ENCODE assay signal across 8 cellular contexts in the genomic region with DNA sequence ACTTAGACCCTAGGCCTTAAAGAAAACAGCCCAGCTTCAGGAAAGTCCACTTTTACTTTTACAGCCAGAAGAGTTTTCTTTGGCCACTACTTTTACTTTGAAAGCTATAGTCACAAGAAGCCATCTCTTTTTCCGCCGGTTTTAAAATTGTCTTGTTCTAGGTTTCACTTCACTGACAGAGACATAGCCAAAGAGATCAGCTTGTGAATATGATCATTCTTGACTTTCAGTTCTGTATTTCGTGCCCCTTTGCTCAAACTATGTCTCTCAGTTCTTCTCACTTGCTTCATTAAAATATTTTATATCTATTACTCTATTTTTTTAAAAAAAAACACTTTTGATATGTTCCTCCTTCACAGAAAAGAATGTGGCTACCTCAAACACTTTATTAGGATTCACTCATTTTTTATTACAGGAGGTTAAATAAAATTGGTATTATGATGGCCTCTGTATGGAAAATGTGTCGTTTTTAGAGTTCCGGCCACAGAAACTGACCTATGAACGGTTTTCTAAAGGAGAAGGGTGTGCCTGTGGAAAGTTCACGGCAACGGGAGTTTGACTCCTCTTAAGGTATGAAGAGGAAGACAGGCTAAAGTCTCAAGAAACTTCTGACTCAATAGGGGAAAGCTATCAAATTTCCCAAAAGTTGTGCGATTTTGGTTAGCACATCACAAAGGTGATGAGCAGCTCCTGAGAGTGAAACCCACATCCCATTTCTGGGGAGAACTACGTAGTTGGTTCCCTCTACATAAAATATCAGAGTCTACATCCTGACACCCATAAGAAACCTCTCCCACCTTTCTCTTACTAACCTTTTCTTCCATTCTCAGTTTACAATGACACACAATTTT. TPM values are rescaled to one million over a fixed set of nuclear protein-coding genes. Genes with fewer than 3 reads are reported as not detected.
DNase-seq lines count a peak whose midpoint lies in the region; ATAC-seq and TF ChIP-seq lines count a peak whose summit lies in the region.

No MANE protein-coding gene starts in this region.

- ATAC-seq in HG02870 (IDR thresholded peaks at IDR 0.05; ENCODE audit: unreplicated experiment), result peak; percentile 42

- peak overlapping the region in 6 of 8 donors; percentile 64 to 87 (median 71) for H3K4me3 ChIP-seq in spleen

- no peaks in the 10 kb centered on the region for H3K36me3 ChIP-seq in spleen

- peaks cover 46% of the 10 kb centered on the region for H3K4me1 Mint-ChIP-seq in activated naive CD4-positive, alpha-beta T cell treated with anti-CD3 and anti-CD28 coated beads for 36 hours (ENCODE audit: low read depth)

- peaks cover 15% of the 10 kb centered on the region for H3K27me3 Mint-ChIP-seq in activated naive CD4-positive, alpha-beta T cell treated with anti-CD3 and anti-CD28 coated beads for 36 hours (ENCODE audit: low read depth)

- H3K27me3 ChIP-seq in spleen (replicated peaks in 1 of 7), result peaks cover 0 to 40% (median 19%) of the 10 kb centered on the region in 7 donors

- CTCF ChIA-PET in activated naive CD4-positive, alpha-beta T cell treated with anti-CD3 and anti-CD28 coated beads for 36 hours (lab: Charles Lee), result interaction anchor here (1.4 to 3.1 kb wide), 3 partner anchors 32 to 143 kb away, joined by 3 to 24 read pairs (median 6); no protein-coding TSS in a partner anchor

- DNase-seq in activated naive CD4-positive, alpha-beta T cell treated with anti-CD3 and anti-CD28 coated beads for 36 hours, result peak; percentile 33
- no peak for DNase-seq in activated naive CD4-positive, alpha-beta T cell treated with anti-CD3 and anti-CD28 coated beads, Interleukin-2, amount 50 U/mL, for 16 hours
- peak; percentile 36 for DNase-seq in RPMI8226
- DNase-seq in spleen, result no peak
- no peak for DNase-seq in effector CD8-positive, alpha-beta T cell (lab: John Stamatoyannopoulos, UW)
- no peak for DNase-seq in activated effector memory CD4-positive, alpha-beta T cell treated with anti-CD3 and anti-CD28 coated beads, Interleukin-2, amount 50 U/mL, for 16 hours
- no peak for DNase-seq in DMS153 treated with DMSO at 0.1 percent for 48 hours (lab: John Stamatoyannopoulos, UW; ENCODE audit: unreplicated experiment)

- H3K9me3 ChIP-seq in spleen, result no peaks in the 10 kb centered on the region

- H3K36me3 Mint-ChIP-seq in activated naive CD4-positive, alpha-beta T cell treated with anti-CD3 and anti-CD28 coated beads for 36 hours (ENCODE audit: low read depth), result no peaks in the 10 kb centered on the region

- intact Hi-C loops in activated naive CD4-positive, alpha-beta T cell treated with anti-CD3 and anti-CD28 coated beads for 36 hours (cut with micrococcal nuclease), result loop anchor here (1.0 to 10.0 kb wide), 10 partner anchors 7 to 848 kb away; partner anchors contain the start of genes C1orf52, CCN1, GNG5 and SPATA1
- intact Hi-C loops in spleen (cut with DNase I; ENCODE audit: low total_unique reads), result no loop called here

- no peak for TF ChIP-seq POLR2A in spleen (IDR thresholded peaks at IDR 0.05)

- H3K27ac ChIP-seq in spleen, result peak overlapping the region in 7 of 8 donors; percentile 36 to 82 (median 66)

- H3K4me3 Mint-ChIP-seq in activated naive CD4-positive, alpha-beta T cell treated with anti-CD3 and anti-CD28 coated beads for 36 hours, result peak overlapping the region; percentile 73

- no peaks in the 10 kb centered on the region for H3K9me3 Mint-ChIP-seq in activated naive CD4-positive, alpha-beta T cell treated with anti-CD3 and anti-CD28 coated beads for 36 hours

- TF ChIP-seq CTCF in spleen (IDR thresholded peaks at IDR 0.05 in 8 of 11, conservative IDR thresholded peaks at IDR 0.05 in 3 of 11), result no peak

- H3K27ac Mint-ChIP-seq in activated naive CD4-positive, alpha-beta T cell treated with anti-CD3 and anti-CD28 coated beads for 36 hours, result peak overlapping the region; percentile 80

- 47 to 57% (median 52%) methylated on average over 10 of the region's 10 CpGs for WGBS in spleen, 5 donors

- H3K4me1 ChIP-seq in spleen, result peaks cover 12 to 67% (median 35%) of the 10 kb centered on the region in 6 donors

RNA-seq across cellular contexts. Expression of gene MCOLN2, which starts 1.2 kb away (rescaled TPM):
- 1 to 10 TPM; 7.4 to 8.4 TPM for total RNA-seq in activated naive CD4-positive, alpha-beta T cell treated with anti-CD3 and anti-CD28 coated beads for 36 hours
- 10 to 100 TPM; 13.1 to 24.8 (median 16.6) TPM for total RNA-seq in spleen
- polyA plus RNA-seq in spleen, result 10 to 100 TPM; 19.0 to 32.8 (median 27.4) TPM

RNA-seq across cellular contexts. Expression of gene MCOLN3, which starts 52.6 kb away (rescaled TPM):
- total RNA-seq in activated naive CD4-positive, alpha-beta T cell treated with anti-CD3 and anti-CD28 coated beads for 36 hours, result under 1 TPM; 0.19 to 0.30 TPM
- 1 to 10 TPM in 6 of 7 donors, under 1 TPM in 1; 0.72 to 8.7 (median 2.5) TPM for total RNA-seq in spleen
- polyA plus RNA-seq in spleen, result 1 to 10 TPM in 2 of 3 donors, under 1 TPM in 1; 0.68 to 2.0 (median 1.4) TPM

Comparison
In these comparisons a context has a peak if more than half of its experiments do, and no peak if none do; other contexts are left out.
1. DNase-seq: peak in activated naive CD4-positive, alpha-beta T cell treated with anti-CD3 and anti-CD28 coated beads for 36 hours (single experiment) and RPMI8226 (single experiment); none in activated naive CD4-positive, alpha-beta T cell treated with anti-CD3 and anti-CD28 coated beads, Interleukin-2, amount 50 U/mL, for 16 hours (single experiment), spleen (single experiment), effector CD8-positive, alpha-beta T cell (single experiment), activated effector memory CD4-positive, alpha-beta T cell treated with anti-CD3 and anti-CD28 coated beads, Interleukin-2, amount 50 U/mL, for 16 hours (single experiment) and DMS153 treated with DMSO at 0.1 percent for 48 hours (single experiment).